In the genomic region with DNA sequence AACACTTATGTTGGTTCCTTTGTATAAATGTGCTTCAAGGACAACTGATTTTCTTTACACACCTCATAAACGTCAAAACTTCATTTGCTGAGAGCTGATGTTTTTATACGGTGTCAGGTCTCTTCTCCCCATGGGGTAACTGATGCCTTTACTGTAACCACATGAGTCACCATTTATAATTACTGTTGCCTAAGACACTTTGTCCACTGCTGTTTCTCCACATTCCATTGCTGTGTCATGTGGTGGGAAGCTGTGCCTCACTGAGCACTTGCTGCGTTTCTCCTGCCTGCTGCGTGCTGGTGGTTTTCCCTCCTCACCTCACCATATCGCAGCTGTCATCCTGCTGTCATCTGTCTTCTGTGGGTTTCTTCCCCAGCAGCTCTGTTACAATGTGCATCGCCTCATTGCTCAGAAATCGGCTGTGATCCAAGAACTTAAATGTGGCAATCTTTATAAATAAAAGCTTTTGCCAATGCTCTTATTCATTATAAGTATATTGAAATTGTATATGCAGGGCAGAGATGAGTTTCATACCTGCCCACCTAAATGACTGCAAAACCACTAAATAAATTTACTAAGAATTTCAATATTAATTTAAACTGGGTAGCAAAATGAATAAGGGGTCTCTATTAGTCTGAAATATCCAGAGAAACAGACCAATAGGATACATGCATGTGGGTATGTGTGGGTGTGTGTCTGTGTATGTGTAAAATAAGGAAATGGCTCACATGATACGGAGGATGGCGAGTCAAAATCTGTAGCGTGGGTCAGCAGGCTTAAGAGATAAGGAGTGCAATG, we compare ENCODE assay signal across 9 cellular contexts.
A peak's percentile ranks its signal among the peaks of the same experiment; 100 is the strongest.
DNase-seq lines count a peak whose midpoint lies in the region; TF ChIP-seq lines count a peak whose summit lies in the region.
"Had no signal": no experiment of that assay in that cellular context is flagged by ENCODE, and none has a peak within 500 bp of the region (broad histone marks: within the 10 kb centered on the region; RNA-seq: fewer than 3 reads in every experiment).

No MANE protein-coding gene starts in this region.

- peak; percentile 39 for DNase-seq in NCI-H82 (lab: John Stamatoyannopoulos, UW)
- no peak for DNase-seq in NCI-H82 treated with DMSO at 0.1 percent for 48 hours (lab: John Stamatoyannopoulos, UW; ENCODE audit: unreplicated experiment)
- DNase-seq in NOMO-1 treated with DMSO at 0.1 percent for 48 hours (lab: John Stamatoyannopoulos, UW; ENCODE audit: unreplicated experiment), result peak; percentile 97
- peak; percentile 99 for DNase-seq in epithelial cell of esophagus (ENCODE audit: low read depth)
- DNase-seq in SK-N-DZ (ENCODE audit: low spot score), result no peak
- DNase-seq in HuH-7 (ENCODE audit: low spot score), result no peak
- DNase-seq in immature natural killer cell, result no peak

- no peaks in the 10 kb centered on the region for H3K36me3 ChIP-seq in skeletal muscle satellite cell (ENCODE audit: insufficient read depth, low read length)

- peaks cover 0 to 11% (median 4%) of the 10 kb centered on the region in 6 donors for H3K9me3 Mint-ChIP-seq in immature natural killer cell

- no peak overlapping the region for H3K4me3 ChIP-seq in epithelial cell of esophagus (ENCODE audit: low read length)
- no peak overlapping the region for H3K4me3 ChIP-seq in skeletal muscle satellite cell (ENCODE audit: low read length)

- H3K27me3 Mint-ChIP-seq in immature natural killer cell (ENCODE audit: low read depth in 3 of 3), result no peaks in the 10 kb centered on the region
- H3K27me3 Mint-ChIP-seq: dendritic cell treated with granulocyte-macrophage colony-stimulating factor and Interleukin-4, amounts not matched to agents 40 ng/mL and 50 ng/mL, for 4 days had no signal

- H3K9ac ChIP-seq in skeletal muscle satellite cell (ENCODE audit: low read depth, low read length), result peak overlapping the region; percentile 20

- peaks cover 33% of the 10 kb centered on the region for H3K4me1 ChIP-seq in skeletal muscle satellite cell (ENCODE audit: control insufficient read depth, insufficient read depth, low read length)

- H3K27me3 ChIP-seq in skeletal muscle satellite cell (ENCODE audit: control insufficient read depth, insufficient read depth, low read length), result no peaks in the 10 kb centered on the region

- H3K4me3 Mint-ChIP-seq in immature natural killer cell, result no peak overlapping the region
- H3K4me3 Mint-ChIP-seq: dendritic cell treated with granulocyte-macrophage colony-stimulating factor and Interleukin-4, amounts not matched to agents 40 ng/mL and 50 ng/mL, for 4 days had no signal

- H3K4me1 Mint-ChIP-seq in immature natural killer cell, result no peaks in the 10 kb centered on the region

- no peak overlapping the region for H3K27ac Mint-ChIP-seq in immature natural killer cell
- H3K27ac Mint-ChIP-seq: dendritic cell treated with granulocyte-macrophage colony-stimulating factor and Interleukin-4, amounts not matched to agents 40 ng/mL and 50 ng/mL, for 4 days had no signal

- H3K4me2 ChIP-seq in skeletal muscle satellite cell (ENCODE audit: low read length), result peak overlapping the region; percentile 48

- TF ChIP-seq CTCF in epithelial cell of esophagus (IDR thresholded peaks at IDR 0.05; ENCODE audit: insufficient read depth, low read depth, low read length, missing control alignments), result no peak

- no peaks in the 10 kb centered on the region for H3K9me3 ChIP-seq in skeletal muscle satellite cell (replicated peaks; ENCODE audit: low read length)

- no peaks in the 10 kb centered on the region for H3K36me3 Mint-ChIP-seq in immature natural killer cell

Comparison
In these comparisons a context has a peak if more than half of its experiments do, and no peak if none do; other contexts are left out.
1. DNase-seq: peak in NCI-H82 (single experiment), NOMO-1 treated with DMSO at 0.1 percent for 48 hours (single experiment) and epithelial cell of esophagus (single experiment); none in NCI-H82 treated with DMSO at 0.1 percent for 48 hours (single experiment), SK-N-DZ (single experiment), HuH-7 (single experiment) and immature natural killer cell (0 of 3).